4 cellular contexts compared by ENCODE assay signal in the genomic region with DNA sequence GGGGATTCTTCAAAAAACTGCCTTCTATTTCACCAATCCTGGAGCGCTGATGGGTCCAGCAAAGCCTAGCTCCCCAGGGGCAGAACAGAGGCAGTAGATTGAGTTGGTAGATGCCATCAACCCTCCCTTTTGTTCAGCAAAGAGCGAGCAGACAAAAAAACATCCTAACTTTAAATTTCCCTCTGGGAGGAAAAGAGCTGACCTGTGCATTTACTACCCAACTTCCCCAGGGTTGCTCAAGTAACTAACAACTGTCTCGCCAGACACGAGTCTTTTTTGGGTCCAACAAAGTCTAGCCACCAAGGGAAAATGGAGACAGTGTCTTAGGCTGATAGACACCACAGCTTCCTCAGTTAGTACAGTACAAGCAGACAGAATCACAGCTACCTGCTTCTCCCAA.
TF ChIP-seq lines count a peak whose summit lies in the region.

No MANE protein-coding gene starts in this region.

TF ChIP-seq in HepG2, 621 proteins besides CTCF, POLR2A, EP300 and RAD21:
- TF ChIP-seq ZNF101 (CRISPR knock-in tag; IDR thresholded peaks at IDR 0.05; ENCODE audit: borderline replicate concordance, low read depth) (no peak), MAFK (conservative IDR thresholded peaks at IDR 0.05 in 1 of 2, IDR thresholded peaks at IDR 0.05 in 1 of 2; ENCODE audit: low read length in 2 of 2) (peak in 1 of 2 experiments; percentile 75; a peak in 3 of 4 replicates), MAFF (IDR thresholded peaks at IDR 0.05; ENCODE audit: low read depth, low read length) (peak; percentile 59)

TF ChIP-seq in A549, 52 proteins besides CTCF, POLR2A, EP300 and RAD21:
- TF ChIP-seq, protein P1, sequence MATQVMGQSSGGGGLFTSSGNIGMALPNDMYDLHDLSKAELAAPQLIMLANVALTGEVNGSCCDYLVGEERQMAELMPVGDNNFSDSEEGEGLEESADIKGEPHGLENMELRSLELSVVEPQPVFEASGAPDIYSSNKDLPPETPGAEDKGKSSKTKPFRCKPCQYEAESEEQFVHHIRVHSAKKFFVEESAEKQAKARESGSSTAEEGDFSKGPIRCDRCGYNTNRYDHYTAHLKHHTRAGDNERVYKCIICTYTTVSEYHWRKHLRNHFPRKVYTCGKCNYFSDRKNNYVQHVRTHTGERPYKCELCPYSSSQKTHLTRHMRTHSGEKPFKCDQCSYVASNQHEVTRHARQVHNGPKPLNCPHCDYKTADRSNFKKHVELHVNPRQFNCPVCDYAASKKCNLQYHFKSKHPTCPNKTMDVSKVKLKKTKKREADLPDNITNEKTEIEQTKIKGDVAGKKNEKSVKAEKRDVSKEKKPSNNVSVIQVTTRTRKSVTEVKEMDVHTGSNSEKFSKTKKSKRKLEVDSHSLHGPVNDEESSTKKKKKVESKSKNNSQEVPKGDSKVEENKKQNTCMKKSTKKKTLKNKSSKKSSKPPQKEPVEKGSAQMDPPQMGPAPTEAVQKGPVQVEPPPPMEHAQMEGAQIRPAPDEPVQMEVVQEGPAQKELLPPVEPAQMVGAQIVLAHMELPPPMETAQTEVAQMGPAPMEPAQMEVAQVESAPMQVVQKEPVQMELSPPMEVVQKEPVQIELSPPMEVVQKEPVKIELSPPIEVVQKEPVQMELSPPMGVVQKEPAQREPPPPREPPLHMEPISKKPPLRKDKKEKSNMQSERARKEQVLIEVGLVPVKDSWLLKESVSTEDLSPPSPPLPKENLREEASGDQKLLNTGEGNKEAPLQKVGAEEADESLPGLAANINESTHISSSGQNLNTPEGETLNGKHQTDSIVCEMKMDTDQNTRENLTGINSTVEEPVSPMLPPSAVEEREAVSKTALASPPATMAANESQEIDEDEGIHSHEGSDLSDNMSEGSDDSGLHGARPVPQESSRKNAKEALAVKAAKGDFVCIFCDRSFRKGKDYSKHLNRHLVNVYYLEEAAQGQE (IDR thresholded peaks at IDR 0.05) = no peak
- TF ChIP-seq, protein P2, sequence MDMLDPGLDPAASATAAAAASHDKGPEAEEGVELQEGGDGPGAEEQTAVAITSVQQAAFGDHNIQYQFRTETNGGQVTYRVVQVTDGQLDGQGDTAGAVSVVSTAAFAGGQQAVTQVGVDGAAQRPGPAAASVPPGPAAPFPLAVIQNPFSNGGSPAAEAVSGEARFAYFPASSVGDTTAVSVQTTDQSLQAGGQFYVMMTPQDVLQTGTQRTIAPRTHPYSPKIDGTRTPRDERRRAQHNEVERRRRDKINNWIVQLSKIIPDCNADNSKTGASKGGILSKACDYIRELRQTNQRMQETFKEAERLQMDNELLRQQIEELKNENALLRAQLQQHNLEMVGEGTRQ (IDR thresholded peaks at IDR 0.05) = no peak
- TF ChIP-seq KDM1A (IDR thresholded peaks at IDR 0.05; ENCODE audit: low read depth) (no peak), MAFK (IDR thresholded peaks at IDR 0.05; ENCODE audit: partially characterized antibody) (peak; percentile 47)

TF ChIP-seq in IMR-90, 13 proteins besides CTCF, POLR2A, EP300 and RAD21:
- no peak for TF ChIP-seq NFE2L2 (IDR thresholded peaks at IDR 0.05; ENCODE audit: low read depth, low read length)
- TF ChIP-seq MXI1 (IDR thresholded peaks at IDR 0.05; ENCODE audit: borderline replicate concordance, low read depth, low read length) = no peak
- TF ChIP-seq CEBPB (IDR thresholded peaks at IDR 0.05; ENCODE audit: low read depth, low read length) = no peak
- peak; percentile 55 for TF ChIP-seq MAFK (IDR thresholded peaks at IDR 0.05; ENCODE audit: low read depth, low read length)

TF ChIP-seq in SK-N-SH, 30 proteins besides CTCF, POLR2A, EP300 and RAD21:
- TF ChIP-seq, protein P1 (IDR thresholded peaks at IDR 0.05; ENCODE audit: low read depth, low read length) = no peak
- no peak for TF ChIP-seq POLR2AphosphoS5 (IDR thresholded peaks at IDR 0.05; ENCODE audit: low read depth, low read length)
- no peak for TF ChIP-seq CHD2 (IDR thresholded peaks at IDR 0.05; ENCODE audit: low read length, partially characterized antibody)
- TF ChIP-seq TEAD4 (IDR thresholded peaks at IDR 0.05; ENCODE audit: borderline replicate concordance, insufficient read depth) = no peak
- TF ChIP-seq SIN3A (IDR thresholded peaks at IDR 0.05; ENCODE audit: borderline replicate concordance, low read depth, low read length) = no peak
- no peak for TF ChIP-seq RFX5 (IDR thresholded peaks at IDR 0.05; ENCODE audit: low read length)
- no peak for TF ChIP-seq RXRA (IDR thresholded peaks at IDR 0.05; ENCODE audit: borderline replicate concordance, low read depth)
- TF ChIP-seq TAF1 (IDR thresholded peaks at IDR 0.05; ENCODE audit: borderline replicate concordance, low read depth, low read length) = no peak
- TF ChIP-seq TCF12 (IDR thresholded peaks at IDR 0.05) = no peak
- no peak for TF ChIP-seq MEF2A (IDR thresholded peaks at IDR 0.05; ENCODE audit: borderline replicate concordance, low read depth)
- no peak for TF ChIP-seq SMC3 (IDR thresholded peaks at IDR 0.05; ENCODE audit: low read depth, low read length)
- TF ChIP-seq JUND (IDR thresholded peaks at IDR 0.05) = no peak
- TF ChIP-seq, protein P3, sequence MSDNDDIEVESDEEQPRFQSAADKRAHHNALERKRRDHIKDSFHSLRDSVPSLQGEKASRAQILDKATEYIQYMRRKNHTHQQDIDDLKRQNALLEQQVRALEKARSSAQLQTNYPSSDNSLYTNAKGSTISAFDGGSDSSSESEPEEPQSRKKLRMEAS (IDR thresholded peaks at IDR 0.05; ENCODE audit: low read depth) = no peak
- TF ChIP-seq MXI1 (IDR thresholded peaks at IDR 0.05; ENCODE audit: low read depth, low read length) = no peak
